Comparison of ENCODE assay signal across 8 cellular contexts in the genomic region with DNA sequence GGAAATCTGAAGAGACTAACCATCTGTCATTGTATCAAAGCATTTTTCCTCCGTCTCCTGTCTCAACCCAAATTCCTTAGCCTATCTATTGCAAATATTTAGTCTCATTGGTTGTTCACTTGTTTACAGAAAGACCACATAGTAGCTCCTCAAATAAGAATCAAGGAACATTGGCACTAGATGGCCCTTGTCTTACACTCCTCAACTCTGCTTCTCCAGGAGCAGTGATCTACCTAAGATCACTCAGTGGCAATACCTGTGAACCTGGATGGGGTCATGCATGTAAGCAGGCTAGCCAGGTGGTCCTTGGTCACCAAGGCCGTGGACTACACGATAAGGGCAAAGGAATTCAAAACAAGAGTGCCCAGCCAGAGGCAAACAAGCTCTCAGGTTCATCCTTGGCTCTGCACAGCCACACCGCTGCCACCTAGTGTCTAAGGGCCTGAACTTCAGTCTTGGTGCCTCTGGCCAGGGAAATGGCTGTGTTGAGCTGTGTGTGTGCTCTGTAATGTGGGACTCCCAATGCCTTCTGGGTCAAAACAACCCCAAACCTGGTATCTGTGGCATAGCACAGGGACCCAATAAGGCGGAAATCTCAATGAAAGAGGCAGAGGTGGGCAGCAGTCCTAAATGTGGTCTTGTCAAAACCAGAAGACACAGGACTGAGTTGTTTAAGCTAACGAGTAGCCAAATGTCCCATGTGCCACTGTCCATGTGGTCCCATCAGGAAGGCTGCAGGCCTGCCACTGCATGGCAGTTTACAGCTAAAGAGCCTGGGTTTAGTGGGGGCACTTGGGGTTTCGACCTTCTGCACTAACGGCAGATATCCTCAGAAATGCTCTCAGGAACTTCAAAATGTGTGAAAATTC. TPM values are rescaled to one million over a fixed set of nuclear protein-coding genes. Genes with fewer than 3 reads are reported as not detected.
DNase-seq lines count a peak whose midpoint lies in the region; ATAC-seq and TF ChIP-seq lines count a peak whose summit lies in the region.

No MANE protein-coding gene starts in this region.

- H3K4me3 ChIP-seq in cardiac fibroblast (replicated peaks in 1 of 2; ENCODE audit: low read depth in 2 of 2, low read length in 2 of 2), result no peak overlapping the region

- intact Hi-C loops in CD14-positive monocyte (cut with micrococcal nuclease), result no loop called here

- peaks cover 21% of the 10 kb centered on the region for H3K4me1 Mint-ChIP-seq in CD14-positive monocyte

- DNase-seq in CD14-positive monocyte (ENCODE audit: low spot score) (peak; percentile 73), NCI-H226 (peak; percentile 56), cardiac fibroblast (ENCODE audit: low read depth in 2 of 2) (peak; percentile 85 to 90), kidney tubule cell (ENCODE audit: low spot score) (peak; percentile 78)
- peak; percentile 27 to 51 (median 32) for DNase-seq in activated CD4-positive, CD25-positive, alpha-beta regulatory T cell (lab: John Stamatoyannopoulos, UW)
- peak; percentile 68 for DNase-seq in stimulated activated CD4-positive, alpha-beta T cell treated with anti-CD3 and anti-CD28 coated beads, Interleukin-4, amount 100 ng/mL, for 1 hour

- H3K4me3 Mint-ChIP-seq in CD14-positive monocyte, result no peak overlapping the region

- peak overlapping the region; percentile 77 to 95 (median 88) for H3K27ac Mint-ChIP-seq in CD14-positive monocyte

- H3K27me3 Mint-ChIP-seq in CD14-positive monocyte (ENCODE audit: low read depth in 3 of 3), result peaks cover 0 to 2% (median 1%) of the 10 kb centered on the region in 3 donors

- peaks cover 10 to 15% of the 10 kb centered on the region in 2 donors for H3K36me3 Mint-ChIP-seq in CD14-positive monocyte

- TF ChIP-seq CTCF in CD14-positive monocyte (IDR thresholded peaks at IDR 0.05), result peak; percentile 96
- peak; percentile 98 for TF ChIP-seq CTCF in cardiac fibroblast (IDR thresholded peaks at IDR 0.05; ENCODE audit: low read depth, low read length)

- H3K9me3 Mint-ChIP-seq in CD14-positive monocyte, result no peaks in the 10 kb centered on the region

- ATAC-seq in GM19324 (IDR thresholded peaks at IDR 0.05; ENCODE audit: low FRiP score, unreplicated experiment) (peak; percentile 69), HG03378 (IDR thresholded peaks at IDR 0.05; ENCODE audit: unreplicated experiment) (peak; percentile 71)

RNA-seq across cellular contexts. Expression of a gene that starts 54.5 kb away (rescaled TPM):
- polyA plus RNA-seq in CD14-positive monocyte, result not detected

Comparison
In these comparisons a context has a peak if more than half of its experiments do, and no peak if none do; other contexts are left out.
1. DNase-seq: peak in every context shown above with its lines; median percentile 88 in cardiac fibroblast; 78 in kidney tubule cell; 73 in CD14-positive monocyte; 68 in stimulated activated CD4-positive, alpha-beta T cell treated with anti-CD3 and anti-CD28 coated beads, Interleukin-4, amount 100 ng/mL, for 1 hour; 56 in NCI-H226; 32 in activated CD4-positive, CD25-positive, alpha-beta regulatory T cell.